In genomic region chr19:35895911-35896642, GRCh38 we compare ENCODE assay signal across 31 cellular contexts. TPM values are rescaled to one million over a fixed set of nuclear protein-coding genes. Genes with fewer than 3 reads are reported as not detected.
DNase-seq lines count a peak whose midpoint lies in the region; ATAC-seq, FAIRE-seq and TF ChIP-seq lines count a peak whose summit lies in the region.
"Had no signal": no experiment of that assay in that cellular context is flagged by ENCODE, and none has a peak within 500 bp of the region (broad histone marks: within the 10 kb centered on the region; RNA-seq: fewer than 3 reads in every experiment).

No MANE protein-coding gene starts in this region.

- no peak for TF ChIP-seq CTCF in nephron (IDR thresholded peaks at IDR 0.05; ENCODE audit: unreplicated experiment in 3 of 3)

- H3K36me3 ChIP-seq in CD4-positive, CD25-positive, alpha-beta regulatory T cell (ENCODE audit: control insufficient read depth, insufficient read depth, low read length): peaks cover 42% of the 10 kb centered on the region
- peaks cover 28% of the 10 kb centered on the region for H3K36me3 ChIP-seq in CD8-positive, alpha-beta memory T cell (ENCODE audit: insufficient read depth, low read length)
- H3K36me3 ChIP-seq: ovary had no signal

- H3K27ac ChIP-seq in CD4-positive, CD25-positive, alpha-beta regulatory T cell (ENCODE audit: insufficient read depth, low read length, poor library complexity, severe bottlenecking): no peak overlapping the region
- H3K27ac ChIP-seq in CD8-positive, alpha-beta memory T cell (ENCODE audit: low read depth, low read length): no peak overlapping the region
- H3K27ac ChIP-seq: cardiac muscle cell, ovary, SJCRH30, WERI-Rb-1 had no signal

- H3K27me3 ChIP-seq in CD4-positive, CD25-positive, alpha-beta regulatory T cell (ENCODE audit: control insufficient read depth, insufficient read depth, low read length): no peaks in the 10 kb centered on the region
- no peaks in the 10 kb centered on the region for H3K27me3 ChIP-seq in CD8-positive, alpha-beta memory T cell (ENCODE audit: insufficient read depth, low read length, poor library complexity, severe bottlenecking)
- H3K27me3 ChIP-seq: cardiac muscle cell, ovary, SJCRH30 had no signal

- H3K4me1 ChIP-seq in CD4-positive, CD25-positive, alpha-beta regulatory T cell (ENCODE audit: control insufficient read depth, insufficient read depth, low read length, poor library complexity, severe bottlenecking): peaks cover 44% of the 10 kb centered on the region
- peaks cover 29% of the 10 kb centered on the region for H3K4me1 ChIP-seq in CD8-positive, alpha-beta memory T cell (ENCODE audit: insufficient read depth, low read length)

- no peak for FAIRE-seq in frontal cortex (lab: Jason Lieb, UNC)
- FAIRE-seq: endometrium, G401.6, H54, kidney, RCC 7860, urothelium cell line had no signal

- peaks cover 0 to 1% (median 0%) of the 10 kb centered on the region in 7 donors for H3K9me3 Mint-ChIP-seq in CD4-positive, CD25-positive, alpha-beta regulatory T cell
- H3K9me3 Mint-ChIP-seq in CD8-positive, alpha-beta memory T cell: no peaks in the 10 kb centered on the region
- no peaks in the 10 kb centered on the region for H3K9me3 Mint-ChIP-seq in activated naive CD8-positive, alpha-beta T cell (ENCODE audit: low read depth)
- H3K9me3 Mint-ChIP-seq in nephron: no peaks in the 10 kb centered on the region
- H3K9me3 Mint-ChIP-seq: CD8-positive, alpha-beta T cell had no signal

- peak overlapping the region; percentile 39 to 98 (median 62) for H3K4me3 Mint-ChIP-seq in CD4-positive, CD25-positive, alpha-beta regulatory T cell
- H3K4me3 Mint-ChIP-seq in CD8-positive, alpha-beta memory T cell: peak overlapping the region in 6 of 7 donors; percentile 16 to 78 (median 39)
- peak overlapping the region; percentile 96 for H3K4me3 Mint-ChIP-seq in activated naive CD8-positive, alpha-beta T cell
- H3K4me3 Mint-ChIP-seq in nephron: peak overlapping the region in 2 of 3 experiments; percentile 43 to 62
- H3K4me3 Mint-ChIP-seq: CD8-positive, alpha-beta T cell had no signal

- DNase-seq in CD4-positive, CD25-positive, alpha-beta regulatory T cell: no peak
- no peak for DNase-seq in CD8-positive, alpha-beta memory T cell
- DNase-seq in activated CD4-positive, CD25-positive, alpha-beta regulatory T cell (lab: John Stamatoyannopoulos, UW): no peak
- no peak for DNase-seq in pons (ENCODE audit: low spot score)
- DNase-seq in frontal cortex (ENCODE audit: low spot score in 2 of 2): no peak
- DNase-seq: activated effector memory CD4-positive, alpha-beta T cell treated with Interleukin-2 at 50 U/mL for 16 hours; CD8-positive, alpha-beta T cell; IMR-90; kidney; NCI-H1417; NCI-H2107; NCI-H510A treated with DMSO at 0.1 percent for 48 hours; ovary; SJCRH30; stimulated activated CD4-positive, alpha-beta T cell treated with anti-CD3 and anti-CD28 coated beads, Interleukin-12 subunit alpha, Interleukin-12 subunit beta, amount 100 ng/mL, for 4 hours; substantia nigra; WERI-Rb-1 had no signal

- H3K9me3 ChIP-seq in CD4-positive, CD25-positive, alpha-beta regulatory T cell (ENCODE audit: control insufficient read depth in 2 of 2, low read length in 2 of 2): no peaks in the 10 kb centered on the region
- no peaks in the 10 kb centered on the region for H3K9me3 ChIP-seq in CD8-positive, alpha-beta memory T cell (ENCODE audit: low read length)
- H3K9me3 ChIP-seq: ovary, SJCRH30 had no signal

- H3K4me3 ChIP-seq in CD4-positive, CD25-positive, alpha-beta regulatory T cell (ENCODE audit: low read depth, low read length): no peak overlapping the region
- no peak overlapping the region for H3K4me3 ChIP-seq in CD8-positive, alpha-beta memory T cell (ENCODE audit: low read length)
- H3K4me3 ChIP-seq: cardiac muscle cell, lung, ovary, SJCRH30 had no signal

- ATAC-seq in CD4-positive, CD25-positive, alpha-beta regulatory T cell (ENCODE audit: low read depth in 2 of 2): no peak
- ATAC-seq: CD8-positive, alpha-beta T cell; right cardiac atrium had no signal

- peaks cover 1 to 39% (median 8%) of the 10 kb centered on the region in 4 donors for H3K4me1 Mint-ChIP-seq in CD4-positive, CD25-positive, alpha-beta regulatory T cell
- peaks cover 28 to 43% (median 30%) of the 10 kb centered on the region in 3 donors for H3K4me1 Mint-ChIP-seq in CD8-positive, alpha-beta memory T cell
- H3K4me1 Mint-ChIP-seq in activated naive CD8-positive, alpha-beta T cell (ENCODE audit: low read depth): peaks cover 26% of the 10 kb centered on the region
- H3K4me1 Mint-ChIP-seq in nephron: peaks cover 4% of the 10 kb centered on the region

- POLR2A ChIA-PET in CD8-positive, alpha-beta memory T cell (lab: Charles Lee): no interaction called here

- H3K27ac Mint-ChIP-seq in CD4-positive, CD25-positive, alpha-beta regulatory T cell: peak overlapping the region in 1 of 3 donors; percentile 79
- peak overlapping the region in 6 of 8 donors; percentile 54 to 72 (median 63) for H3K27ac Mint-ChIP-seq in CD8-positive, alpha-beta memory T cell
- no peak overlapping the region for H3K27ac Mint-ChIP-seq in activated naive CD8-positive, alpha-beta T cell
- H3K27ac Mint-ChIP-seq in nephron: no peak overlapping the region

- H3K27me3 Mint-ChIP-seq in CD4-positive, CD25-positive, alpha-beta regulatory T cell: no peaks in the 10 kb centered on the region
- no peaks in the 10 kb centered on the region for H3K27me3 Mint-ChIP-seq in CD8-positive, alpha-beta memory T cell
- no peaks in the 10 kb centered on the region for H3K27me3 Mint-ChIP-seq in activated naive CD8-positive, alpha-beta T cell
- no peaks in the 10 kb centered on the region for H3K27me3 Mint-ChIP-seq in nephron (ENCODE audit: low read depth)

- H3K36me3 Mint-ChIP-seq in CD4-positive, CD25-positive, alpha-beta regulatory T cell: peaks cover 23% of the 10 kb centered on the region
- H3K36me3 Mint-ChIP-seq in CD8-positive, alpha-beta memory T cell: peaks cover 4 to 62% (median 8%) of the 10 kb centered on the region in 3 donors
- peaks cover 4% of the 10 kb centered on the region for H3K36me3 Mint-ChIP-seq in activated naive CD8-positive, alpha-beta T cell
- H3K36me3 Mint-ChIP-seq in nephron (ENCODE audit: low read depth): peaks cover 11% of the 10 kb centered on the region

- CTCF ChIA-PET in CD8-positive, alpha-beta memory T cell (lab: Charles Lee): interaction anchor here (2.6 kb wide), 1 partner anchor 35 kb away, joined by 11 read pairs; no protein-coding TSS in a partner anchor

RNA-seq across cellular contexts. Expression of gene NFKBID, which starts 4.3 kb away (rescaled TPM):
- 120 TPM for total RNA-seq in CD4-positive, CD25-positive, alpha-beta regulatory T cell
- 1 to 10 TPM; 2.7 to 4.2 (median 3.6) TPM for polyA plus RNA-seq in CD4-positive, CD25-positive, alpha-beta regulatory T cell
- total RNA-seq in CD8-positive, alpha-beta memory T cell: 10 to 100 TPM; 63.3 to 66.5 TPM
- 3.0 TPM for polyA plus RNA-seq in CD8-positive, alpha-beta memory T cell
- total RNA-seq in frontal cortex: 2.4 TPM

RNA-seq across cellular contexts. Expression of gene HCST, which starts 6.3 kb away (rescaled TPM):
- 104 TPM for total RNA-seq in CD4-positive, CD25-positive, alpha-beta regulatory T cell
- 100 to 1,000 TPM; 640 to 863 (median 760) TPM for polyA plus RNA-seq in CD4-positive, CD25-positive, alpha-beta regulatory T cell
- total RNA-seq in CD8-positive, alpha-beta memory T cell: 10 to 100 TPM; 53.4 to 60.1 TPM
- polyA plus RNA-seq in CD8-positive, alpha-beta memory T cell: 1,883 TPM
- total RNA-seq in frontal cortex: 0.41 TPM
- total RNA-seq: IMR-90, MCF 10A, SJCRH30 had no signal

RNA-seq across cellular contexts. Expression of gene TYROBP, which starts 12.0 kb away (rescaled TPM):
- total RNA-seq in CD4-positive, CD25-positive, alpha-beta regulatory T cell: not detected
- polyA plus RNA-seq in CD4-positive, CD25-positive, alpha-beta regulatory T cell: 1 to 10 TPM in 3 of 4 donors, under 1 TPM in 1; 0.49 to 6.9 (median 2.1) TPM
- total RNA-seq in CD8-positive, alpha-beta memory T cell: 1 to 10 TPM; 6.4 to 6.8 TPM
- 96.2 TPM for polyA plus RNA-seq in CD8-positive, alpha-beta memory T cell
- 2.9 TPM for total RNA-seq in frontal cortex
- total RNA-seq: activated CD8-positive, alpha-beta memory T cell treated with anti-CD3 and anti-CD28 coated beads for 36 hours; cardiac muscle cell; fibroblast of lung; IMR-90; MCF 10A; SJCRH30; T-helper 2 cell treated with Interferon-gamma antibody and Interleukin-4, amounts not matched to agents 100 ng/mL and 5 ng/mL, for 36 hours had no signal
- polyA plus RNA-seq: cardiac muscle cell, fibroblast of lung, IMR-90 had no signal

RNA-seq across cellular contexts. Expression of gene APLP1, which starts 27.7 kb away (rescaled TPM):
- total RNA-seq in CD4-positive, CD25-positive, alpha-beta regulatory T cell: not detected
- not detected for polyA plus RNA-seq in CD4-positive, CD25-positive, alpha-beta regulatory T cell
- total RNA-seq in CD8-positive, alpha-beta memory T cell: under 1 TPM; 0.85 to 0.86 TPM
- polyA plus RNA-seq in CD8-positive, alpha-beta memory T cell: not detected
- 214 TPM for total RNA-seq in frontal cortex
- total RNA-seq: CD8-positive, alpha-beta T cell had no signal

RNA-seq across cellular contexts. Expression of gene KIRREL2, which starts 39.4 kb away (rescaled TPM):
- total RNA-seq in CD4-positive, CD25-positive, alpha-beta regulatory T cell: not detected
- polyA plus RNA-seq in CD4-positive, CD25-positive, alpha-beta regulatory T cell: not detected
- total RNA-seq in CD8-positive, alpha-beta memory T cell: under 1 TPM; 0.62 to 0.83 TPM
- polyA plus RNA-seq in CD8-positive, alpha-beta memory T cell: not detected
- total RNA-seq in frontal cortex: 0.41 TPM
- total RNA-seq: IMR-90, kidney, MCF 10A, right cardiac atrium, SJCRH30 had no signal
- polyA plus RNA-seq: fibroblast of lung, IMR-90, right cardiac atrium had no signal

Comparison
In these comparisons a context has a peak if more than half of its experiments do, and no peak if none do; other contexts are left out.
1. H3K27ac Mint-ChIP-seq: peak in CD8-positive, alpha-beta memory T cell (6 of 8); none in activated naive CD8-positive, alpha-beta T cell (single experiment) and nephron (0 of 3).
2. H3K4me3 Mint-ChIP-seq: peak in every context shown above with its lines; median percentile 96 in activated naive CD8-positive, alpha-beta T cell; 62 in CD4-positive, CD25-positive, alpha-beta regulatory T cell; 52 in nephron; 39 in CD8-positive, alpha-beta memory T cell.
3. RNA of gene NFKBID, which starts 4.3 kb away (total RNA-seq): 120 TPM in CD4-positive, CD25-positive, alpha-beta regulatory T cell (single experiment) and 63.3 to 66.5 TPM in CD8-positive, alpha-beta memory T cell; 2.4 TPM in frontal cortex (single experiment); every median in the first group is over 10 times any median in the second.
4. RNA of gene HCST, which starts 6.3 kb away (total RNA-seq): 104 TPM in CD4-positive, CD25-positive, alpha-beta regulatory T cell (single experiment) and 53.4 to 60.1 TPM in CD8-positive, alpha-beta memory T cell; 0.41 TPM in frontal cortex (single experiment); every median in the first group is over 10 times any median in the second.